Comparison of ENCODE assay signal across 23 cellular contexts in the genomic region with DNA sequence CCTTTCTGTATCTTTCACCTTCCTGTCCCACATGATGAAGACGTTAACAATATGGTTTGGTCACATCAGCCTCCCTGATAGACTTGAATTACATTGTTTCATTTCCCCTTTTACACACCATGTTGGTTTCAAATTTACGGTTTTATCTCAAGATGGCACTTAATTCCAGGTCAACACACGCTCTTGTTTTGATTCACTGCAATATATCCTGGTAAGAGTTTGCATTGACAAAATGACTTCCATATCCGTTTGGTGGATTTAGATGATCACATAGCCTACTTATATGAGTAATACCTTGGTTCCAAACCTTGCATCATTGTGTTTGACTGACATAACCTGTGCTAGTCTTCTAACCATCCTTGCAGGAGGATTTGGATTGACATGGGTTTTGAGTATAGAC.
"Had no signal": no experiment of that assay in that cellular context is flagged by ENCODE, and none has a peak within 500 bp of the region (broad histone marks: within the 10 kb centered on the region; RNA-seq: fewer than 3 reads in every experiment).

No MANE protein-coding gene starts in this region.

- H3K9ac ChIP-seq: neural progenitor cell had no signal

- H3K79me2 ChIP-seq: hepatocyte had no signal

- DNase-seq: effector CD4-positive, alpha-beta T cell; endodermal cell; erythroblast; foreskin keratinocyte; head of caudate nucleus; left colon; left ventricle myocardium superior; mesenchymal stem cell; midbrain; nucleus accumbens; ovary; sigmoid colon; stimulated activated CD4-positive, alpha-beta T cell treated with anti-CD3 and anti-CD28 coated beads, Interleukin-2, amount 100 ng/mL, for 24 hours; stimulated activated CD4-positive, alpha-beta T cell treated with anti-CD3 and anti-CD28 coated beads, Interleukin-4, amount 100 ng/mL, for 4 hours; stimulated activated naive B cell treated with anti-CD40 and anti-IgM and Interleukin-4, amounts not matched to agents 10 μg/mL and 1 μg/mL and 100 μg/mL, for 72 hours; stomach; substantia nigra; uterus had no signal

- H3K27ac ChIP-seq: foreskin keratinocyte, hepatocyte, neural progenitor cell, ovary, right atrium auricular region, sigmoid colon, skin epidermis, stomach, uterus had no signal

- H3K9me3 ChIP-seq: ovary, sigmoid colon, uterus had no signal

- H3K4me1 ChIP-seq: foreskin keratinocyte, neural progenitor cell, right atrium auricular region, sigmoid colon, stomach, uterus had no signal

- H3K4me2 ChIP-seq: hepatocyte, neural progenitor cell had no signal

- H3K27me3 ChIP-seq: foreskin keratinocyte, hepatocyte, neural progenitor cell, ovary, right atrium auricular region, sigmoid colon, stomach, uterus had no signal

- H3K36me3 ChIP-seq: neural progenitor cell, ovary, right atrium auricular region, sigmoid colon, stomach, uterus had no signal

- H3K4me3 ChIP-seq: hepatocyte, lung, neural progenitor cell, ovary, right atrium auricular region, sigmoid colon, skin epidermis, stomach, uterus had no signal

- H2AFZ ChIP-seq: hepatocyte, neural progenitor cell had no signal
